In the genomic region with DNA sequence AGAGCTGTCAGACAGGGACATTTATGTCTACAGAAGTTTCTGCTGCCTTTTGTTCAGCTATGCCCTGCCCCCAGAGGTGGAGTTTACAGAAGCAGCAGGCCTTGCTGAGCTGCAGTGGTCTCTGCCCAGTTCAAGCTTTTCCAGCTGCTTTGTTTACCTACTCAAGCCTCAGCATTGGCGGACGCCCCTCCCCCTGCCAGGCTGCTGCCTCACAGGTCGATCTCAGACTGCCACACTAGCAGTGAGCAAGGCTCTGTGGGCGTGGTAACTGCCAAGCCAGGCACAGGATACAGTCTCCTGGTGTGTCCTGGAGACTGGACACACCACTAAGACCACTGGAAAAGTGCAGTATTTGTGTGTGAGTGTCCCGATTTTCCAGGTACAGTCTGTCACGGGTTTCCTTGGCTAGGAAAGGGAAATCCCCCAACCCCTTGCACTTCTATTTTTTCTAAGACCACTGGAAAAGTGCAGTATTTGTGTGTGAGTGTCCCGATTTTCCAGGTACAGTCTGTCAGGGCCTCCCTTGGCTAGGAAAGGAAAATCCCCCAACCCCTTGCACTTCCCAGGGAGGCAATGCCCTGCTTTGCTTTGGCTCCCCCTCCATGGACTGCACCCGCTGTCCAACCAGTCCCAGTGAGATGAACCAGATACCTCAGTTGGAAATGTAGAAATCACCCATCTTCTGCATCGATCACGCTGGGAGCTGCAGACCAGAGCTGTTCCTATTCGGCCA, we compare ENCODE assay signal across 12 cellular contexts. TPM values are rescaled to one million over a fixed set of nuclear protein-coding genes. Genes with fewer than 3 reads are reported as not detected.
DNase-seq lines count a peak whose midpoint lies in the region; ATAC-seq and TF ChIP-seq lines count a peak whose summit lies in the region.
"Not testable (repeated sequence)": the region's sequence is repeated elsewhere in the genome, so short reads cannot be mapped to it uniquely, and the experiment has no call there.
"Had no signal": no experiment of that assay in that cellular context is flagged by ENCODE, and none has a peak within 500 bp of the region (broad histone marks: within the 10 kb centered on the region; RNA-seq: fewer than 3 reads in every experiment).

No MANE protein-coding gene starts in this region.

- 34% methylated on average over 11 of the region's 11 CpGs for WGBS in body of pancreas, 2 donors

- not testable (repeated sequence) for H3K4me1 Mint-ChIP-seq in neural crest cell

- H3K36me3 Mint-ChIP-seq in neural crest cell (ENCODE audit: low read depth), result not testable (repeated sequence)

- not testable (repeated sequence) for H3K27me3 ChIP-seq in body of pancreas; iPS-18a (ENCODE audit: control insufficient read depth, insufficient read depth, low read length)

- intact Hi-C loops in body of pancreas (cut with DNase I), result not testable (repeated sequence)

- H3K27ac Mint-ChIP-seq in neural crest cell (ENCODE audit: unreplicated experiment), result peak overlapping the region; percentile 62

- not testable (repeated sequence) for TF ChIP-seq CTCF in LNCaP clone FGC (IDR thresholded peaks at IDR 0.05; ENCODE audit: control insufficient read depth, extremely low read depth, insufficient read depth); body of pancreas (IDR thresholded peaks at IDR 0.05); neural crest cell (conservative IDR thresholded peaks at IDR 0.05)

- H3K36me3 ChIP-seq in body of pancreas (replicated peaks in 1 of 2; ENCODE audit: insufficient read depth in 1 of 2, low read depth in 2 of 2); iPS-18a (ENCODE audit: control insufficient read depth, low read depth, low read length): not testable (repeated sequence)

- peak overlapping the region; percentile 29 for H3K4me3 ChIP-seq in LNCaP clone FGC (ENCODE audit: low read depth, low read length)
- not testable (repeated sequence) for H3K4me3 ChIP-seq in body of pancreas
- peak overlapping the region; percentile 11 for H3K4me3 ChIP-seq in iPS-18a (ENCODE audit: low read length)

- not testable (repeated sequence) for H3K9ac ChIP-seq in iPS-18a (ENCODE audit: low read length)

- not testable (repeated sequence) for H3K9me3 ChIP-seq in body of pancreas; iPS-18a (ENCODE audit: control insufficient read depth, low read depth, low read length)

- H3K4me1 ChIP-seq in body of pancreas; iPS-18a (ENCODE audit: control insufficient read depth, low read depth, low read length): not testable (repeated sequence)

- ATAC-seq in body of pancreas, result peak; percentile 72

- not testable (repeated sequence) for H3K9me3 Mint-ChIP-seq in neural crest cell

- not testable (repeated sequence) for TF ChIP-seq POLR2A in body of pancreas (IDR thresholded peaks at IDR 0.05)

- H3K27me3 Mint-ChIP-seq in neural crest cell (ENCODE audit: low read depth), result not testable (repeated sequence)

- H3K27ac ChIP-seq in body of pancreas; iPS-18a (ENCODE audit: low read length): not testable (repeated sequence)

- DNase-seq in ELR (ENCODE audit: low read depth) (peak; percentile 6), LNCaP clone FGC (ENCODE audit: low read depth) (peak; percentile 58), NCI-H2171 treated with DMSO at 0.1 percent for 48 hours (lab: John Stamatoyannopoulos, UW) (peak; percentile 55), OCI-M1 (lab: John Stamatoyannopoulos, UW) (peak; percentile 51), body of pancreas (peak; percentile 75 to 90 (median 86)), neural crest cell (ENCODE audit: low read depth, low spot score) (peak; percentile 47)

- peak overlapping the region; percentile 47 for H3K4me3 Mint-ChIP-seq in neural crest cell

RNA-seq across cellular contexts. Expression of gene CFHR5, which starts 14.7 kb away (rescaled TPM):
- total RNA-seq in body of pancreas (not detected), neural crest cell (not detected in 2 replicates)
- total RNA-seq: kidney; naive thymus-derived CD4-positive, alpha-beta T cell; OCI-LY7; sciatic nerve; uterus had no signal

RNA-seq across cellular contexts. Expression of gene CFHR2, which starts 48.5 kb away (rescaled TPM):
- total RNA-seq in body of pancreas, result not detected
- not detected in 2 replicates for total RNA-seq in neural crest cell
- total RNA-seq: kidney, OCI-LY7, sciatic nerve, uterus had no signal

Comparison
In these comparisons a context has a peak if more than half of its experiments do, and no peak if none do; other contexts are left out.
1. DNase-seq: peak in every context shown above with its lines; median percentile 86 in body of pancreas; 58 in LNCaP clone FGC; 55 in NCI-H2171 treated with DMSO at 0.1 percent for 48 hours; 51 in OCI-M1; 47 in neural crest cell; 6 in ELR.